ENCODE assay signal across 1 cellular context in genomic region chr17:43791589-43791988, GRCh38.
A peak's percentile ranks its signal among the peaks of the same experiment; 100 is the strongest.
TF ChIP-seq lines count a peak whose summit lies in the region.

No MANE protein-coding gene starts in this region.

TF ChIP-seq in HEK293, 187 proteins besides CTCF, POLR2A, EP300 and RAD21 (continued from another document):
- TF ChIP-seq ZNF155 (tag by site-specific recombination; IDR thresholded peaks at IDR 0.05) (no peak), ZNF791 (tag by site-specific recombination; IDR thresholded peaks at IDR 0.05) (no peak), KLF16 (tag by site-specific recombination; IDR thresholded peaks at IDR 0.05) (peak; percentile 36; the same call in 1 of the 2 replicates), ZNF645 (tag by site-specific recombination; IDR thresholded peaks at IDR 0.05) (no peak), ZNF571 (tag by site-specific recombination; IDR thresholded peaks at IDR 0.05) (no peak), ZNF157 (tag by site-specific recombination; IDR thresholded peaks at IDR 0.05) (no peak), ZBTB48 (tag by site-specific recombination; IDR thresholded peaks at IDR 0.05) (no peak), ZNF121 (tag by site-specific recombination; IDR thresholded peaks at IDR 0.05) (no peak), ZNF513 (tag by site-specific recombination; IDR thresholded peaks at IDR 0.05) (no peak), ZNF670 (tag by site-specific recombination; IDR thresholded peaks at IDR 0.05; ENCODE audit: low read depth) (no peak), ZNF518A (tag by site-specific recombination; conservative IDR thresholded peaks at IDR 0.05; ENCODE audit: low read depth) (peak; percentile 77), WT1 (tag by site-specific recombination; IDR thresholded peaks at IDR 0.05) (no peak), ZNF548 (tag by site-specific recombination; IDR thresholded peaks at IDR 0.05) (peak; percentile 54; the same call in 1 of the 2 replicates), MYNN (tag by site-specific recombination; IDR thresholded peaks at IDR 0.05; ENCODE audit: borderline replicate concordance) (no peak), ZNF488 (tag by site-specific recombination; IDR thresholded peaks at IDR 0.05) (no peak), ZNF560 (tag by site-specific recombination; IDR thresholded peaks at IDR 0.05; ENCODE audit: borderline replicate concordance) (no peak), ZNF473 (tag by site-specific recombination; IDR thresholded peaks at IDR 0.05) (no peak), ZNF596 (tag by site-specific recombination; IDR thresholded peaks at IDR 0.05) (no peak), ZNF707 (tag by site-specific recombination; IDR thresholded peaks at IDR 0.05) (no peak), ZSCAN5A (tag by site-specific recombination; IDR thresholded peaks at IDR 0.05) (no peak), SETDB1 (IDR thresholded peaks at IDR 0.05; ENCODE audit: insufficient read length, low read length) (peak; percentile 91), ZNF24 (tag by site-specific recombination; IDR thresholded peaks at IDR 0.05) (no peak), ZNF792 (tag by site-specific recombination; IDR thresholded peaks at IDR 0.05) (no peak), ZNF23 (tag by site-specific recombination; IDR thresholded peaks at IDR 0.05; ENCODE audit: borderline replicate concordance) (peak; percentile 51; the same call in 1 of the 2 replicates), ZNF274 (IDR thresholded peaks at IDR 0.05; ENCODE audit: low read length) (no peak), ZNF274 (tag by site-specific recombination; IDR thresholded peaks at IDR 0.05; ENCODE audit: borderline replicate concordance) (no peak), ZNF362 (tag by site-specific recombination; IDR thresholded peaks at IDR 0.05) (no peak), TCF7L2 (IDR thresholded peaks at IDR 0.05; ENCODE audit: borderline replicate concordance, low read depth, low read length) (no peak), KLF7 (tag by site-specific recombination; IDR thresholded peaks at IDR 0.05; ENCODE audit: borderline replicate concordance) (peak; percentile 75; the same call in 1 of the 2 replicates), ZBTB7A (tag by site-specific recombination; IDR thresholded peaks at IDR 0.05; ENCODE audit: low read depth) (no peak), ZNF10 (tag by site-specific recombination; IDR thresholded peaks at IDR 0.05) (peak; percentile 28; the same call in 1 of the 2 replicates), KLF10 (tag by site-specific recombination; IDR thresholded peaks at IDR 0.05) (peak; percentile 54; the same call in 1 of the 2 replicates), ZBTB26 (tag by site-specific recombination; optimal IDR thresholded peaks at IDR 0.05) (no peak), ZNF423 (tag by site-specific recombination; IDR thresholded peaks at IDR 0.05) (no peak), ZEB2 (tag by site-specific recombination; IDR thresholded peaks at IDR 0.05) (no peak), SCRT1 (tag by site-specific recombination; IDR thresholded peaks at IDR 0.05; ENCODE audit: borderline replicate concordance) (peak; percentile 84)
- TF ChIP-seq, protein P1, sequence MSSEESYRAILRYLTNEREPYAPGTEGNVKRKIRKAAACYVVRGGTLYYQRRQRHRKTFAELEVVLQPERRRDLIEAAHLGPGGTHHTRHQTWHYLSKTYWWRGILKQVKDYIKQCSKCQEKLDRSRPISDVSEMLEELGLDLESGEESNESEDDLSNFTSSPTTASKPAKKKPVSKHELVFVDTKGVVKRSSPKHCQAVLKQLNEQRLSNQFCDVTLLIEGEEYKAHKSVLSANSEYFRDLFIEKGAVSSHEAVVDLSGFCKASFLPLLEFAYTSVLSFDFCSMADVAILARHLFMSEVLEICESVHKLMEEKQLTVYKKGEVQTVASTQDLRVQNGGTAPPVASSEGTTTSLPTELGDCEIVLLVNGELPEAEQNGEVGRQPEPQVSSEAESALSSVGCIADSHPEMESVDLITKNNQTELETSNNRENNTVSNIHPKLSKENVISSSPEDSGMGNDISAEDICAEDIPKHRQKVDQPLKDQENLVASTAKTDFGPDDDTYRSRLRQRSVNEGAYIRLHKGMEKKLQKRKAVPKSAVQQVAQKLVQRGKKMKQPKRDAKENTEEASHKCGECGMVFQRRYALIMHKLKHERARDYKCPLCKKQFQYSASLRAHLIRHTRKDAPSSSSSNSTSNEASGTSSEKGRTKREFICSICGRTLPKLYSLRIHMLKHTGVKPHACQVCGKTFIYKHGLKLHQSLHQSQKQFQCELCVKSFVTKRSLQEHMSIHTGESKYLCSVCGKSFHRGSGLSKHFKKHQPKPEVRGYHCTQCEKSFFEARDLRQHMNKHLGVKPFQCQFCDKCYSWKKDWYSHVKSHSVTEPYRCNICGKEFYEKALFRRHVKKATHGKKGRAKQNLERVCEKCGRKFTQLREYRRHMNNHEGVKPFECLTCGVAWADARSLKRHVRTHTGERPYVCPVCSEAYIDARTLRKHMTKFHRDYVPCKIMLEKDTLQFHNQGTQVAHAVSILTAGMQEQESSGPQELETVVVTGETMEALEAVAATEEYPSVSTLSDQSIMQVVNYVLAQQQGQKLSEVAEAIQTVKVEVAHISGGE (tag by site-specific recombination; conservative IDR thresholded peaks at IDR 0.05; ENCODE audit: low read depth), result no peak
- TF ChIP-seq, protein P2, sequence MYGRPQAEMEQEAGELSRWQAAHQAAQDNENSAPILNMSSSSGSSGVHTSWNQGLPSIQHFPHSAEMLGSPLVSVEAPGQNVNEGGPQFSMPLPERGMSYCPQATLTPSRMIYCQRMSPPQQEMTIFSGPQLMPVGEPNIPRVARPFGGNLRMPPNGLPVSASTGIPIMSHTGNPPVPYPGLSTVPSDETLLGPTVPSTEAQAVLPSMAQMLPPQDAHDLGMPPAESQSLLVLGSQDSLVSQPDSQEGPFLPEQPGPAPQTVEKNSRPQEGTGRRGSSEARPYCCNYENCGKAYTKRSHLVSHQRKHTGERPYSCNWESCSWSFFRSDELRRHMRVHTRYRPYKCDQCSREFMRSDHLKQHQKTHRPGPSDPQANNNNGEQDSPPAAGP (tag by site-specific recombination; IDR thresholded peaks at IDR 0.05), result no peak
- TF ChIP-seq, protein P3, sequence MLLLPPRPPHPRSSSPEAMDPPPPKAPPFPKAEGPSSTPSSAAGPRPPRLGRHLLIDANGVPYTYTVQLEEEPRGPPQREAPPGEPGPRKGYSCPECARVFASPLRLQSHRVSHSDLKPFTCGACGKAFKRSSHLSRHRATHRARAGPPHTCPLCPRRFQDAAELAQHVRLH (tag by site-specific recombination; IDR thresholded peaks at IDR 0.05), result no peak
- TF ChIP-seq, protein P4, sequence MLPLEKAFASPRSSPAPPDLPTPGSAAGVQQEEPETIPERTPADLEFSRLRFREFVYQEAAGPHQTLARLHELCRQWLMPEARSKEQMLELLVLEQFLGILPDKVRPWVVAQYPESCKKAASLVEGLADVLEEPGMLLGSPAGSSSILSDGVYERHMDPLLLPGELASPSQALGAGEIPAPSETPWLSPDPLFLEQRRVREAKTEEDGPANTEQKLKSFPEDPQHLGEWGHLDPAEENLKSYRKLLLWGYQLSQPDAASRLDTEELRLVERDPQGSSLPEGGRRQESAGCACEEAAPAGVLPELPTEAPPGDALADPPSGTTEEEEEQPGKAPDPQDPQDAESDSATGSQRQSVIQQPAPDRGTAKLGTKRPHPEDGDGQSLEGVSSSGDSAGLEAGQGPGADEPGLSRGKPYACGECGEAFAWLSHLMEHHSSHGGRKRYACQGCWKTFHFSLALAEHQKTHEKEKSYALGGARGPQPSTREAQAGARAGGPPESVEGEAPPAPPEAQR (tag by site-specific recombination; IDR thresholded peaks at IDR 0.05), result 0 out of 2 replicates have a peak, but pooled peaks have one; percentile 34
